Comparison of ENCODE assay signal across 17 cellular contexts in genomic region chr1:19733615-19734014, GRCh38.
DNase-seq lines count a peak whose midpoint lies in the region; ATAC-seq and TF ChIP-seq lines count a peak whose summit lies in the region.
"Had no signal": no experiment of that assay in that cellular context is flagged by ENCODE, and none has a peak within 500 bp of the region (broad histone marks: within the 10 kb centered on the region; RNA-seq: fewer than 3 reads in every experiment).

No MANE protein-coding gene starts in this region.

- no peaks in the 10 kb centered on the region for H3K9me3 Mint-ChIP-seq in activated CD8-positive, alpha-beta T cell treated with anti-CD3 and anti-CD28 coated beads, Interleukin-2, amount 10 ng/mL, durations not matched to agents 7 days and 5 days (ENCODE audit: insufficient read depth)

- no peak overlapping the region for H3K4me2 ChIP-seq in osteoblast (ENCODE audit: insufficient read depth, low read length)
- H3K4me2 ChIP-seq: BLaER1 had no signal

- H3K4me3 Mint-ChIP-seq in activated CD8-positive, alpha-beta T cell treated with anti-CD3 and anti-CD28 coated beads, Interleukin-2, amount 10 ng/mL, durations not matched to agents 7 days and 5 days: no peak overlapping the region
- H3K4me3 Mint-ChIP-seq: CD4-positive, CD25-positive, alpha-beta regulatory T cell; HFFc6 had no signal

- H4K20me1 ChIP-seq in osteoblast (ENCODE audit: insufficient read depth, low read length): no peaks in the 10 kb centered on the region
- H4K20me1 ChIP-seq: BLaER1 had no signal

- no peaks in the 10 kb centered on the region for H3K79me2 ChIP-seq in osteoblast (ENCODE audit: insufficient read depth, low read length)

- peak; percentile 33 for DNase-seq in NCI-H2227 treated with DMSO at 0.1 percent for 48 hours (lab: John Stamatoyannopoulos, UW)
- DNase-seq in NCI-H2227 (lab: John Stamatoyannopoulos, UW; ENCODE audit: unreplicated experiment): no peak
- DNase-seq in inferior parietal cortex (ENCODE audit: extremely low spot score): peak; percentile 39
- DNase-seq in sigmoid colon: no peak
- no peak for DNase-seq in osteoblast (ENCODE audit: insufficient read length, low spot score, missing footprints)
- DNase-seq in C1 segment of cervical spinal cord (lab: John Stamatoyannopoulos, UW): no peak
- no peak for DNase-seq in activated CD8-positive, alpha-beta T cell treated with anti-CD3 and anti-CD28 coated beads, Interleukin-2, amount 10 ng/mL, durations not matched to agents 7 days and 5 days
- DNase-seq: AML-193; CD4-positive, CD25-positive, alpha-beta regulatory T cell; DMS53; GF-D8; HCEC 1CT; HFFc6; IMR-90 had no signal

- H3K27me3 ChIP-seq in sigmoid colon: no peaks in the 10 kb centered on the region
- no peaks in the 10 kb centered on the region for H3K27me3 ChIP-seq in osteoblast (ENCODE audit: insufficient read depth, low read length)
- H3K27me3 ChIP-seq: BLaER1 had no signal

- 94% methylated on average over 5 of the region's 5 CpGs for WGBS in sigmoid colon, 2 donors

- CTCF ChIA-PET in activated CD8-positive, alpha-beta T cell treated with anti-CD3 and anti-CD28 coated beads, Interleukin-2, amount 10 ng/mL, durations not matched to agents 7 days and 5 days (lab: Charles Lee): no interaction called here

- peaks cover 0 to 2% (median 0%) of the 10 kb centered on the region in 4 donors for H3K36me3 ChIP-seq in sigmoid colon
- peaks cover 9% of the 10 kb centered on the region for H3K36me3 ChIP-seq in osteoblast (ENCODE audit: insufficient read depth, low read length)

- no peak for TF ChIP-seq CTCF in sigmoid colon (IDR thresholded peaks at IDR 0.05)
- no peak for TF ChIP-seq CTCF in osteoblast (IDR thresholded peaks at IDR 0.05; ENCODE audit: extremely low read depth, low read depth, low read length)

- H3K4me3 ChIP-seq in sigmoid colon (no peak overlapping the region), osteoblast (ENCODE audit: insufficient read depth, low read length) (no peak overlapping the region)
- H3K4me3 ChIP-seq: BLaER1 had no signal

- intact Hi-C loops in sigmoid colon (cut with DNase I): no loop called here

- POLR2A ChIA-PET in activated CD8-positive, alpha-beta T cell treated with anti-CD3 and anti-CD28 coated beads, Interleukin-2, amount 10 ng/mL, durations not matched to agents 7 days and 5 days (lab: Charles Lee): no interaction called here

- no peaks in the 10 kb centered on the region for H3K27me3 Mint-ChIP-seq in activated CD8-positive, alpha-beta T cell treated with anti-CD3 and anti-CD28 coated beads, Interleukin-2, amount 10 ng/mL, durations not matched to agents 7 days and 5 days (ENCODE audit: low read depth)
- H3K27me3 Mint-ChIP-seq: CD4-positive, CD25-positive, alpha-beta regulatory T cell had no signal

- H3K9me3 ChIP-seq in sigmoid colon: peaks cover 0 to 3% (median 1%) of the 10 kb centered on the region in 4 donors
- H3K9me3 ChIP-seq in osteoblast (ENCODE audit: low read depth, low read length): peaks cover 5% of the 10 kb centered on the region

- ATAC-seq in GM21619 (IDR thresholded peaks at IDR 0.05; ENCODE audit: unreplicated experiment): no peak
- no peak for ATAC-seq in activated CD8-positive, alpha-beta T cell treated with anti-CD3 and anti-CD28 coated beads, Interleukin-2, amount 10 ng/mL, durations not matched to agents 7 days and 5 days

- TF ChIP-seq POLR2A in sigmoid colon (IDR thresholded peaks at IDR 0.05): no peak

- H3K4me1 Mint-ChIP-seq in activated CD8-positive, alpha-beta T cell treated with anti-CD3 and anti-CD28 coated beads, Interleukin-2, amount 10 ng/mL, durations not matched to agents 7 days and 5 days (ENCODE audit: low read depth): no peaks in the 10 kb centered on the region
- H3K4me1 Mint-ChIP-seq: CD4-positive, CD25-positive, alpha-beta regulatory T cell had no signal

- H3K27ac Mint-ChIP-seq in activated CD8-positive, alpha-beta T cell treated with anti-CD3 and anti-CD28 coated beads, Interleukin-2, amount 10 ng/mL, durations not matched to agents 7 days and 5 days: no peak overlapping the region
- H3K27ac Mint-ChIP-seq: CD4-positive, CD25-positive, alpha-beta regulatory T cell had no signal

- peak overlapping the region in 3 of 4 donors; percentile 73 to 85 (median 80) for H3K27ac ChIP-seq in sigmoid colon
- no peak overlapping the region for H3K27ac ChIP-seq in osteoblast (ENCODE audit: low read depth, low read length)
- H3K27ac ChIP-seq: 22Rv1, BLaER1 had no signal

- H3K36me3 Mint-ChIP-seq in activated CD8-positive, alpha-beta T cell treated with anti-CD3 and anti-CD28 coated beads, Interleukin-2, amount 10 ng/mL, durations not matched to agents 7 days and 5 days (ENCODE audit: low read depth): peaks cover 14% of the 10 kb centered on the region

- no peak for TF ChIP-seq EP300 in sigmoid colon (IDR thresholded peaks at IDR 0.05)

- no peak overlapping the region for H2AFZ ChIP-seq in osteoblast (ENCODE audit: low read length)

- H3K4me1 ChIP-seq in sigmoid colon (peaks cover 0 to 62% (median 47%) of the 10 kb centered on the region in 4 donors), osteoblast (ENCODE audit: insufficient read depth, low read length) (peaks cover 27% of the 10 kb centered on the region)
- H3K4me1 ChIP-seq: BLaER1 had no signal

Comparison
In these comparisons a context has a peak if more than half of its experiments do, and no peak if none do; other contexts are left out.
1. DNase-seq: peak in NCI-H2227 treated with DMSO at 0.1 percent for 48 hours (single experiment) and inferior parietal cortex (single experiment); none in NCI-H2227 (single experiment), sigmoid colon (single experiment), osteoblast (single experiment), C1 segment of cervical spinal cord (0 of 14) and activated CD8-positive, alpha-beta T cell treated with anti-CD3 and anti-CD28 coated beads, Interleukin-2, amount 10 ng/mL, durations not matched to agents 7 days and 5 days (single experiment).